Comparison of ENCODE assay signal across 12 cellular contexts in genomic region chr6:166543603-166544293, GRCh38.
"Had no signal": no experiment of that assay in that cellular context is flagged by ENCODE, and none has a peak within 500 bp of the region (broad histone marks: within the 10 kb centered on the region; RNA-seq: fewer than 3 reads in every experiment).

No MANE protein-coding gene starts in this region.

- H3K27ac Mint-ChIP-seq: stimulated activated memory B cell treated with anti-CD40 and anti-IgM and Interleukin-4, amounts not matched to agents 10 μg/mL and 1 μg/mL and 100 μg/mL, for 72 hours had no signal

- H3K27me3 ChIP-seq: heart left ventricle, left lung, ovary, thyroid gland, uterus had no signal

- H3K36me3 ChIP-seq: ovary, thyroid gland, uterus had no signal

- ATAC-seq: heart left ventricle; left lung; stimulated activated memory B cell treated with anti-CD40 and anti-IgM and Interleukin-4, amounts not matched to agents 10 μg/mL and 1 μg/mL and 100 μg/mL, for 72 hours had no signal

- DNase-seq: activated CD4-positive, CD25-positive, alpha-beta regulatory T cell treated with anti-CD3 and anti-CD28 coated beads, Interleukin-2, amount 50 U/mL, for 72 hours; activated naive CD4-positive, alpha-beta T cell treated with anti-CD3 and anti-CD28 coated beads, Interleukin-2, amount 50 U/mL, for 16 hours; foreskin melanocyte; heart left ventricle; left lung; mammary epithelial cell; ovary; stimulated activated CD4-positive, alpha-beta T cell treated with anti-CD3 and anti-CD28 coated beads, Interleukin-2, amount 100 ng/mL, for 48 hours; thyroid gland; uterus had no signal

- H3K9me3 ChIP-seq: heart left ventricle, left lung, ovary, thyroid gland, uterus had no signal

- H3K9me3 Mint-ChIP-seq: stimulated activated memory B cell treated with anti-CD40 and anti-IgM and Interleukin-4, amounts not matched to agents 10 μg/mL and 1 μg/mL and 100 μg/mL, for 72 hours had no signal

- H3K27ac ChIP-seq: left lung, ovary, uterus had no signal

- H3K27me3 Mint-ChIP-seq: stimulated activated memory B cell treated with anti-CD40 and anti-IgM and Interleukin-4, amounts not matched to agents 10 μg/mL and 1 μg/mL and 100 μg/mL, for 72 hours had no signal

- H3K4me3 ChIP-seq: heart left ventricle, left lung, ovary, thyroid gland, uterus had no signal

- H3K4me1 ChIP-seq: uterus had no signal

- H3K4me3 Mint-ChIP-seq: neural crest cell; stimulated activated memory B cell treated with anti-CD40 and anti-IgM and Interleukin-4, amounts not matched to agents 10 μg/mL and 1 μg/mL and 100 μg/mL, for 72 hours had no signal
